ENCODE assay signal across 20 cellular contexts in genomic region chr6:127952831-127953230, GRCh38. TPM values are rescaled to one million over a fixed set of nuclear protein-coding genes. Genes with fewer than 3 reads are reported as not detected.
A peak's percentile ranks its signal among the peaks of the same experiment; 100 is the strongest.
DNase-seq lines count a peak whose midpoint lies in the region; ATAC-seq and TF ChIP-seq lines count a peak whose summit lies in the region.
"Had no signal": no experiment of that assay in that cellular context is flagged by ENCODE, and none has a peak within 500 bp of the region (broad histone marks: within the 10 kb centered on the region; RNA-seq: fewer than 3 reads in every experiment).

No MANE protein-coding gene starts in this region.

- H3K27ac Mint-ChIP-seq in T-helper 17 cell = peak overlapping the region; percentile 95
- no peak overlapping the region for H3K27ac Mint-ChIP-seq in stimulated activated memory B cell treated with anti-CD40 and anti-IgM and Interleukin-4, amounts not matched to agents 10 μg/mL and 1 μg/mL and 100 μg/mL, for 72 hours
- no peak overlapping the region for H3K27ac Mint-ChIP-seq in activated CD4-positive, alpha-beta memory T cell treated with anti-CD3 and anti-CD28 coated beads for 36 hours
- H3K27ac Mint-ChIP-seq: activated naive CD4-positive, alpha-beta T cell treated with anti-CD3 and anti-CD28 coated beads, Interleukin-2, amount 50 U/mL, for 24 hours had no signal

- H3K36me3 Mint-ChIP-seq in T-helper 17 cell (ENCODE audit: low read depth) = no peaks in the 10 kb centered on the region
- H3K36me3 Mint-ChIP-seq in stimulated activated memory B cell treated with anti-CD40 and anti-IgM and Interleukin-4, amounts not matched to agents 10 μg/mL and 1 μg/mL and 100 μg/mL, for 72 hours = no peaks in the 10 kb centered on the region
- no peaks in the 10 kb centered on the region for H3K36me3 Mint-ChIP-seq in activated CD4-positive, alpha-beta memory T cell treated with anti-CD3 and anti-CD28 coated beads for 36 hours
- H3K36me3 Mint-ChIP-seq: activated naive CD4-positive, alpha-beta T cell treated with anti-CD3 and anti-CD28 coated beads, Interleukin-2, amount 50 U/mL, for 24 hours had no signal

- no peaks in the 10 kb centered on the region for H3K9me3 ChIP-seq in T-helper 17 cell (ENCODE audit: control insufficient read depth, low read length, poor library complexity, severe bottlenecking)
- H3K9me3 ChIP-seq: sigmoid colon had no signal

- peak; percentile 49 for DNase-seq in BJ (ENCODE audit: low read depth)
- DNase-seq in G401 (ENCODE audit: low spot score) = peak; percentile 92
- no peak for DNase-seq in T-helper 17 cell
- DNase-seq in fibroblast of villous mesenchyme (ENCODE audit: low read depth) = peak; percentile 58
- no peak for DNase-seq in hepatic stellate cell (ENCODE audit: low spot score)
- DNase-seq in activated CD4-positive, alpha-beta memory T cell treated with anti-CD3 and anti-CD28 coated beads for 36 hours = no peak
- DNase-seq: activated CD4-positive, CD25-positive, alpha-beta regulatory T cell treated with anti-CD3 and anti-CD28 coated beads, Interleukin-2, amount 50 U/mL, for 72 hours; activated T-cell treated with anti-CD3 and anti-CD28 coated beads for 4 hours; DND-41; effector CD8-positive, alpha-beta T cell; left colon; midbrain; NCI-H1105; occipital lobe; sigmoid colon; stimulated activated CD4-positive, alpha-beta T cell treated with anti-CD3 and anti-CD28 coated beads, Interleukin-2, amount 100 ng/mL, for 24 hours had no signal

- H3K4me3 Mint-ChIP-seq in T-helper 17 cell = no peak overlapping the region
- no peak overlapping the region for H3K4me3 Mint-ChIP-seq in stimulated activated memory B cell treated with anti-CD40 and anti-IgM and Interleukin-4, amounts not matched to agents 10 μg/mL and 1 μg/mL and 100 μg/mL, for 72 hours
- no peak overlapping the region for H3K4me3 Mint-ChIP-seq in activated CD4-positive, alpha-beta memory T cell treated with anti-CD3 and anti-CD28 coated beads for 36 hours
- H3K4me3 Mint-ChIP-seq: activated naive CD4-positive, alpha-beta T cell treated with anti-CD3 and anti-CD28 coated beads, Interleukin-2, amount 50 U/mL, for 24 hours had no signal

- in situ Hi-C loops in G401 (cut with HindIII; ENCODE audit: low sequenced_read_pairs) = no loop called here

- no peaks in the 10 kb centered on the region for H3K36me3 ChIP-seq in BJ (ENCODE audit: control insufficient read depth, insufficient read depth, low read length)
- H3K36me3 ChIP-seq: cardiac muscle cell, sigmoid colon had no signal

- CTCF ChIA-PET in BJ (lab: Yijun Ruan, JAX) = no interaction called here
- CTCF ChIA-PET in activated CD4-positive, alpha-beta memory T cell treated with anti-CD3 and anti-CD28 coated beads for 36 hours (lab: Charles Lee) = no interaction called here

- no peaks in the 10 kb centered on the region for H3K27me3 ChIP-seq in BJ (ENCODE audit: control insufficient read depth, insufficient read depth, low read length)
- H3K27me3 ChIP-seq: cardiac muscle cell, sigmoid colon had no signal

- no peaks in the 10 kb centered on the region for H3K27me3 Mint-ChIP-seq in T-helper 17 cell
- H3K27me3 Mint-ChIP-seq in stimulated activated memory B cell treated with anti-CD40 and anti-IgM and Interleukin-4, amounts not matched to agents 10 μg/mL and 1 μg/mL and 100 μg/mL, for 72 hours = no peaks in the 10 kb centered on the region
- no peaks in the 10 kb centered on the region for H3K27me3 Mint-ChIP-seq in activated CD4-positive, alpha-beta memory T cell treated with anti-CD3 and anti-CD28 coated beads for 36 hours
- H3K27me3 Mint-ChIP-seq: activated naive CD4-positive, alpha-beta T cell treated with anti-CD3 and anti-CD28 coated beads, Interleukin-2, amount 50 U/mL, for 24 hours had no signal

- H3K4me3 ChIP-seq in BJ (ENCODE audit: low read depth, low read length) (no peak overlapping the region), fibroblast of villous mesenchyme (ENCODE audit: low read depth, low read length) (no peak overlapping the region)
- H3K4me3 ChIP-seq: cardiac muscle cell, K562, sigmoid colon had no signal

- H3K9me3 Mint-ChIP-seq in stimulated activated memory B cell treated with anti-CD40 and anti-IgM and Interleukin-4, amounts not matched to agents 10 μg/mL and 1 μg/mL and 100 μg/mL, for 72 hours = peaks cover 5% of the 10 kb centered on the region
- H3K9me3 Mint-ChIP-seq in activated CD4-positive, alpha-beta memory T cell treated with anti-CD3 and anti-CD28 coated beads for 36 hours = no peaks in the 10 kb centered on the region
- H3K9me3 Mint-ChIP-seq: activated naive CD4-positive, alpha-beta T cell treated with anti-CD3 and anti-CD28 coated beads, Interleukin-2, amount 50 U/mL, for 24 hours had no signal

- POLR2A ChIA-PET in BJ (lab: Charles Lee) = interaction anchor here (0.7 kb wide), 1 partner anchor 1377 kb away, joined by 3 read pairs; no protein-coding TSS in a partner anchor
- POLR2A ChIA-PET in activated CD4-positive, alpha-beta memory T cell treated with anti-CD3 and anti-CD28 coated beads for 36 hours (lab: Charles Lee) = no interaction called here

- TF ChIP-seq CTCF in BJ (IDR thresholded peaks at IDR 0.05; ENCODE audit: insufficient read depth, low read depth, low read length) (no peak), fibroblast of villous mesenchyme (IDR thresholded peaks at IDR 0.05; ENCODE audit: insufficient read depth, low read depth, low read length) (no peak)

- intact Hi-C loops in activated CD4-positive, alpha-beta memory T cell treated with anti-CD3 and anti-CD28 coated beads for 36 hours (cut with micrococcal nuclease) = no loop called here

- no peak for ATAC-seq in T-helper 17 cell
- ATAC-seq in stimulated activated memory B cell treated with anti-CD40 and anti-IgM and Interleukin-4, amounts not matched to agents 10 μg/mL and 1 μg/mL and 100 μg/mL, for 72 hours = no peak
- ATAC-seq: K562, left colon had no signal

- peaks cover 47% of the 10 kb centered on the region for H3K4me1 Mint-ChIP-seq in T-helper 17 cell
- peaks cover 17% of the 10 kb centered on the region for H3K4me1 Mint-ChIP-seq in stimulated activated memory B cell treated with anti-CD40 and anti-IgM and Interleukin-4, amounts not matched to agents 10 μg/mL and 1 μg/mL and 100 μg/mL, for 72 hours
- peaks cover 46% of the 10 kb centered on the region for H3K4me1 Mint-ChIP-seq in activated CD4-positive, alpha-beta memory T cell treated with anti-CD3 and anti-CD28 coated beads for 36 hours (ENCODE audit: low read depth)

RNA-seq across cellular contexts. Expression of gene THEMIS, which starts 52.0 kb away (rescaled TPM):
- not detected in 2 replicates for polyA plus RNA-seq in BJ (2011; rRNA removed)
- 0.26 TPM in 1 of 2 replicates, not detected in the other for polyA minus RNA-seq in BJ (2011; rRNA and poly(A)+ RNA removed)
- not detected in 2 replicates for total RNA-seq in G401 (2014; rRNA removed; shearing (Covaris generic))
- 10 to 100 TPM; 53.9 to 64.7 TPM for total RNA-seq in T-helper 17 cell
- under 0.01 TPM in 1 of 2 replicates, not detected in the other for total RNA-seq in fibroblast of villous mesenchyme
- total RNA-seq in activated CD4-positive, alpha-beta memory T cell treated with anti-CD3 and anti-CD28 coated beads for 36 hours = 10 to 100 TPM in 1 of 2 experiments, 1 to 10 TPM in 1; 9.5 to 11.5 TPM
- total RNA-seq: cardiac muscle cell had no signal
- polyA plus RNA-seq: K562 had no signal

Comparison
In these comparisons a context has a peak if more than half of its experiments do, and no peak if none do; other contexts are left out.
1. DNase-seq: peak in BJ (single experiment), G401 (single experiment) and fibroblast of villous mesenchyme (single experiment); none in T-helper 17 cell (0 of 3), hepatic stellate cell (single experiment) and activated CD4-positive, alpha-beta memory T cell treated with anti-CD3 and anti-CD28 coated beads for 36 hours (single experiment).
2. RNA of gene THEMIS, which starts 52.0 kb away (total RNA-seq): 53.9 to 64.7 TPM in T-helper 17 cell and 9.5 to 11.5 TPM in activated CD4-positive, alpha-beta memory T cell treated with anti-CD3 and anti-CD28 coated beads for 36 hours; not detected in G401 and under 0.01 TPM in fibroblast of villous mesenchyme; every median in the first group is over 10 times any median in the second.